ENCODE assay signal across 8 cellular contexts in genomic region chr13:100674848-100675659, GRCh38.
DNase-seq lines count a peak whose midpoint lies in the region; ATAC-seq and FAIRE-seq lines count a peak whose summit lies in the region.

No MANE protein-coding gene starts in this region.

- ATAC-seq in HG03442 (IDR thresholded peaks at IDR 0.05; ENCODE audit: unreplicated experiment) = peak; percentile 95

- peaks cover 14 to 26% (median 24%) of the 10 kb centered on the region in 10 experiments for H3K4me1 ChIP-seq in BLaER1 treated with 17β-estradiol and CSF1 and Interleukin-3, amounts not matched to agents 10 nM and 100 nM

- H3K27me3 ChIP-seq in BLaER1 treated with 17β-estradiol and CSF1 and Interleukin-3, amounts not matched to agents 10 nM and 100 nM = peaks cover 0 to 5% (median 0%) of the 10 kb centered on the region in 11 experiments; a peak in 3 of 22 replicates
- no peaks in the 10 kb centered on the region for H3K27me3 ChIP-seq in layer of hippocampus (ENCODE audit: control insufficient read depth, insufficient read depth, low read length)

- peak overlapping the region; percentile 80 to 97 (median 93) for H3K4me2 ChIP-seq in BLaER1 treated with 17β-estradiol and CSF1 and Interleukin-3, amounts not matched to agents 10 nM and 100 nM

- H3K36me3 ChIP-seq in BLaER1 treated with 17β-estradiol and CSF1 and Interleukin-3, amounts not matched to agents 10 nM and 100 nM = peaks cover 0 to 13% (median 6%) of the 10 kb centered on the region in 11 experiments; a peak in 14 of 22 replicates

- peak overlapping the region; percentile 84 to 98 (median 93) for H3K9ac ChIP-seq in BLaER1 treated with 17β-estradiol and CSF1 and Interleukin-3, amounts not matched to agents 10 nM and 100 nM

- DNase-seq in GM19239 (ENCODE audit: insufficient read length, low spot score) (peak; percentile 100), NCI-H510A (lab: John Stamatoyannopoulos, UW) (peak; percentile 80)
- peak; percentile 99 to 100 for DNase-seq in activated CD4-positive, alpha-beta T cell treated with anti-CD3 and anti-CD28 coated beads for 4 hours
- peak; percentile 98 to 100 (median 99) for DNase-seq in stimulated activated CD4-positive, alpha-beta T cell treated with anti-CD3 and anti-CD28 coated beads, Interleukin-1b, Interleukin-23, amount 100 ng/mL, for 24 hours (ENCODE audit: low read depth in 4 of 4, low spot score in 1 of 4)

- peaks cover 0 to 36% (median 25%) of the 10 kb centered on the region in 11 experiments; a peak in 18 of 22 replicates for H4K20me1 ChIP-seq in BLaER1 treated with 17β-estradiol and CSF1 and Interleukin-3, amounts not matched to agents 10 nM and 100 nM

- FAIRE-seq in GM19239 (lab: Jason Lieb, UNC) = peak; percentile 92

- peak overlapping the region; percentile 88 to 98 (median 92) for H3K4me3 ChIP-seq in BLaER1 treated with 17β-estradiol and CSF1 and Interleukin-3, amounts not matched to agents 10 nM and 100 nM

- no peaks in the 10 kb centered on the region for H3K9me3 ChIP-seq in BLaER1 treated with 17β-estradiol and CSF1 and Interleukin-3, amounts not matched to agents 10 nM and 100 nM (replicated peaks in 1 of 11)

- H3K27ac ChIP-seq in BLaER1 treated with 17β-estradiol and CSF1 and Interleukin-3, amounts not matched to agents 10 nM and 100 nM = peak overlapping the region; percentile 82 to 96 (median 94); a peak in 21 of 22 replicates
- peak overlapping the region; percentile 81 for H3K27ac ChIP-seq in cingulate gyrus (ENCODE audit: low read depth, low read length)
- H3K27ac ChIP-seq in layer of hippocampus (ENCODE audit: low read depth, low read length) = peak overlapping the region; percentile 92

Comparison
In these comparisons a context has a peak if more than half of its experiments do, and no peak if none do; other contexts are left out.
1. Peak in every context shown above with its lines: DNase-seq, ATAC-seq, H3K4me3 ChIP-seq and H3K27ac ChIP-seq.